27 cellular contexts compared by ENCODE assay signal in genomic region chrX:103562801-103563200, GRCh38. TPM values are rescaled to one million over a fixed set of nuclear protein-coding genes. Genes with fewer than 3 reads are reported as not detected.
DNase-seq lines count a peak whose midpoint lies in the region; ATAC-seq and TF ChIP-seq lines count a peak whose summit lies in the region.
"Had no signal": no experiment of that assay in that cellular context is flagged by ENCODE, and none has a peak within 500 bp of the region (broad histone marks: within the 10 kb centered on the region; RNA-seq: fewer than 3 reads in every experiment).

No MANE protein-coding gene starts in this region.

- no peak overlapping the region for H3K27ac ChIP-seq in psoas muscle
- H3K27ac ChIP-seq: adrenal gland, brain microvascular endothelial cell, colonic mucosa, left ventricle myocardium inferior had no signal

- H3K4me3 Mint-ChIP-seq in activated CD4-positive, alpha-beta memory T cell treated with anti-CD3 and anti-CD28 coated beads for 36 hours = no peak overlapping the region
- H3K4me3 Mint-ChIP-seq: activated B cell treated with CpG ODN at 0.5 μM for 24 hours; activated naive CD4-positive, alpha-beta T cell treated with anti-CD3 and anti-CD28 coated beads for 36 hours; CD14-positive monocyte; effector memory CD8-positive, alpha-beta T cell; GM23338 had no signal

- H3K36me3 ChIP-seq in psoas muscle (ENCODE audit: insufficient read depth in 1 of 2, low read depth in 1 of 2) = no peaks in the 10 kb centered on the region
- H3K36me3 ChIP-seq: adrenal gland, brain microvascular endothelial cell, colonic mucosa, left ventricle myocardium inferior, MG63 had no signal

- peaks cover 0 to 3% (median 0%) of the 10 kb centered on the region in 3 donors for H3K27me3 ChIP-seq in psoas muscle (ENCODE audit: insufficient read depth in 3 of 3, low read length in 2 of 3)
- H3K27me3 ChIP-seq: adrenal gland, brain microvascular endothelial cell, colonic mucosa, MG63 had no signal

- H3K27ac Mint-ChIP-seq in activated CD4-positive, alpha-beta memory T cell treated with anti-CD3 and anti-CD28 coated beads for 36 hours = no peak overlapping the region
- H3K27ac Mint-ChIP-seq: activated B cell treated with CpG ODN at 0.5 μM for 24 hours; activated naive CD4-positive, alpha-beta T cell treated with anti-CD3 and anti-CD28 coated beads for 36 hours; CD14-positive monocyte; effector memory CD8-positive, alpha-beta T cell; GM23338 had no signal

- intact Hi-C loops in psoas muscle (cut with DNase I) = no loop called here
- intact Hi-C loops in activated CD4-positive, alpha-beta memory T cell treated with anti-CD3 and anti-CD28 coated beads for 36 hours (cut with micrococcal nuclease) = no loop called here

- POLR2A ChIA-PET in activated CD4-positive, alpha-beta memory T cell treated with anti-CD3 and anti-CD28 coated beads for 36 hours (lab: Charles Lee) = no interaction called here

- DNase-seq in ELR (ENCODE audit: low read depth) (peak; percentile 54), NCI-H226 (peak; percentile 12), dermis blood vessel endothelial cell (peak; percentile 15), kidney tubule cell (ENCODE audit: low spot score) (peak; percentile 13), psoas muscle (no peak), NCI-H1092 (lab: John Stamatoyannopoulos, UW) (no peak)
- DNase-seq in activated CD4-positive, alpha-beta memory T cell treated with anti-CD3 and anti-CD28 coated beads for 36 hours = no peak
- DNase-seq: activated B cell treated with CpG ODN at 0.5 μM for 24 hours; activated CD4-positive, alpha-beta T cell treated with anti-CD3 and anti-CD28 coated beads, Interleukin-2, amount 50 U/mL, for 1 hour; activated naive CD4-positive, alpha-beta T cell treated with anti-CD3 and anti-CD28 coated beads for 36 hours; adrenal gland; brain microvascular endothelial cell; Calu3; colonic mucosa; effector memory CD8-positive, alpha-beta T cell; hippocampal formation; IMR-90; left ventricle myocardium inferior; MG63; NCI-H146; Right ventricle myocardium superior; stimulated activated naive CD4-positive, alpha-beta T cell treated with Interleukin-2 at 50 U/mL for 16 hours; T1000 had no signal

- no peak for TF ChIP-seq CTCF in psoas muscle (IDR thresholded peaks at IDR 0.05)

- no peak overlapping the region for H3K4me3 ChIP-seq in psoas muscle
- H3K4me3 ChIP-seq: adrenal gland, colonic mucosa, GM23338, left ventricle myocardium inferior, MG63 had no signal

- H3K4me1 ChIP-seq in psoas muscle = no peaks in the 10 kb centered on the region
- H3K4me1 ChIP-seq: adrenal gland, colonic mucosa, left ventricle myocardium inferior had no signal

- H3K9me3 Mint-ChIP-seq in activated CD4-positive, alpha-beta memory T cell treated with anti-CD3 and anti-CD28 coated beads for 36 hours = no peaks in the 10 kb centered on the region
- H3K9me3 Mint-ChIP-seq: activated B cell treated with CpG ODN at 0.5 μM for 24 hours; activated naive CD4-positive, alpha-beta T cell treated with anti-CD3 and anti-CD28 coated beads for 36 hours; CD14-positive monocyte; effector memory CD8-positive, alpha-beta T cell; GM23338 had no signal

- no peak for ATAC-seq in psoas muscle
- ATAC-seq: effector memory CD8-positive, alpha-beta T cell; esophagus mucosa; GM23338 had no signal

- H3K27me3 Mint-ChIP-seq in activated CD4-positive, alpha-beta memory T cell treated with anti-CD3 and anti-CD28 coated beads for 36 hours = peaks cover 2% of the 10 kb centered on the region
- H3K27me3 Mint-ChIP-seq: activated B cell treated with CpG ODN at 0.5 μM for 24 hours had no signal

- WGBS in psoas muscle, 3 donors = 56 to 90% (median 69%) methylated on average over 2 of the region's 2 CpGs

- H3K36me3 Mint-ChIP-seq in activated CD4-positive, alpha-beta memory T cell treated with anti-CD3 and anti-CD28 coated beads for 36 hours = no peaks in the 10 kb centered on the region
- H3K36me3 Mint-ChIP-seq: CD14-positive monocyte had no signal

- H3K9me3 ChIP-seq in psoas muscle = no peaks in the 10 kb centered on the region
- H3K9me3 ChIP-seq: adrenal gland, colonic mucosa, left ventricle myocardium inferior, MG63 had no signal

- CTCF ChIA-PET in activated CD4-positive, alpha-beta memory T cell treated with anti-CD3 and anti-CD28 coated beads for 36 hours (lab: Charles Lee) = no interaction called here

- no peaks in the 10 kb centered on the region for H3K4me1 Mint-ChIP-seq in activated CD4-positive, alpha-beta memory T cell treated with anti-CD3 and anti-CD28 coated beads for 36 hours (ENCODE audit: low read depth)
- H3K4me1 Mint-ChIP-seq: activated B cell treated with CpG ODN at 0.5 μM for 24 hours, CD14-positive monocyte, GM23338 had no signal

RNA-seq across cellular contexts. Expression of gene TCEAL4, which starts 22.5 kb away (rescaled TPM):
- 41.6 and 48.5 TPM in 2 replicates for total RNA-seq in dermis blood vessel endothelial cell
- total RNA-seq in psoas muscle = 10 to 100 TPM; 32.1 to 50.0 (median 36.3) TPM
- polyA plus RNA-seq in psoas muscle = 10 to 100 TPM; 28.6 to 66.6 (median 54.9) TPM
- 10 to 100 TPM; 12.4 to 13.3 TPM for total RNA-seq in activated CD4-positive, alpha-beta memory T cell treated with anti-CD3 and anti-CD28 coated beads for 36 hours

RNA-seq across cellular contexts. Expression of gene RAB40A, which starts 43.5 kb away (rescaled TPM):
- total RNA-seq in dermis blood vessel endothelial cell (0.05 TPM in 1 of 2 replicates, not detected in the other), psoas muscle (under 1 TPM in 1 of 4 donors, not detected in 3; 0.14 TPM)
- polyA plus RNA-seq in psoas muscle = under 1 TPM in 1 of 3 donors, not detected in 2; 0.06 TPM
- under 1 TPM in 1 of 2 experiments, not detected in 1; 0.10 TPM for total RNA-seq in activated CD4-positive, alpha-beta memory T cell treated with anti-CD3 and anti-CD28 coated beads for 36 hours
- total RNA-seq: GM23338, left ventricle myocardium inferior, pulmonary artery endothelial cell, Right ventricle myocardium superior had no signal
- polyA plus RNA-seq: CD14-positive monocyte had no signal

RNA-seq across cellular contexts. Expression of gene TCEAL3, which starts 45.0 kb away (rescaled TPM):
- total RNA-seq in dermis blood vessel endothelial cell (8.0 and 8.4 TPM in 2 replicates), psoas muscle (10 to 100 TPM in 1 of 4 donors, 1 to 10 TPM in 3; 6.6 to 10.0 (median 7.6) TPM)
- polyA plus RNA-seq in psoas muscle = 10 to 100 TPM in 1 of 3 donors, 1 to 10 TPM in 2; 6.7 to 13.2 (median 6.8) TPM
- 1 to 10 TPM; 4.8 to 5.6 TPM for total RNA-seq in activated CD4-positive, alpha-beta memory T cell treated with anti-CD3 and anti-CD28 coated beads for 36 hours

Comparison
In these comparisons a context has a peak if more than half of its experiments do, and no peak if none do; other contexts are left out.
1. DNase-seq: peak in ELR (single experiment), NCI-H226 (single experiment), dermis blood vessel endothelial cell (single experiment) and kidney tubule cell (single experiment); none in psoas muscle (0 of 2), NCI-H1092 (single experiment) and activated CD4-positive, alpha-beta memory T cell treated with anti-CD3 and anti-CD28 coated beads for 36 hours (single experiment).